24 cellular contexts compared by ENCODE assay signal in the genomic region with DNA sequence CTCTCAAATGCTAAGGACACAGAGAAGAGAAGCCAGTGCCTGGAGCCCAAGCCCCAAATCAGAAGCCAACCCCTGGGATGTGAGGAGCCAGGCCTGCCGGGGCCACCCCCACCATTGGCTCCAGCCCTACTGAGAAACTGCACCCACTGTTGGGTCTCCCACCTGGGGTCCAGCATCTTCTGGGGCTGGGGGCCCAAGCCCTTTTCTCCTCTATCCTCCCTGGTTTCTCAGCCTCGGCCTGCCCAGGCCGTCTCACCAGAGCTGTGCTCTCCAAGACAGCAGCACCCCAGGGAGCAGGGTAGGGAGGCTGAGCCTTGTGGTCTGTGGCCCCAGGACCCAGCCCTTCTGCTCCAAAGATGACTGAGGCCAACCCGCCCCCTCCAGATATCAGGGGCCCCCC. TPM values are rescaled to one million over a fixed set of nuclear protein-coding genes. Genes with fewer than 3 reads are reported as not detected.
DNase-seq lines count a peak whose midpoint lies in the region; ATAC-seq, FAIRE-seq and TF ChIP-seq lines count a peak whose summit lies in the region.
"Had no signal": no experiment of that assay in that cellular context is flagged by ENCODE, and none has a peak within 500 bp of the region (broad histone marks: within the 10 kb centered on the region; RNA-seq: fewer than 3 reads in every experiment).

No MANE protein-coding gene starts in this region.

- TF ChIP-seq CTCF in left ventricle myocardium inferior (IDR thresholded peaks at IDR 0.05; ENCODE audit: borderline replicate concordance) (no peak), H1 (IDR thresholded peaks at IDR 0.05; ENCODE audit: control extremely low read depth in 1 of 3, insufficient read depth in 1 of 3, low read depth in 1 of 3, low read length in 3 of 3) (no peak), tibial nerve (IDR thresholded peaks at IDR 0.05) (no peak), Calu3 (IDR thresholded peaks at IDR 0.05; ENCODE audit: unreplicated experiment) (no peak)

- H2BK120ac ChIP-seq in H1 (replicated peaks; ENCODE audit: low read depth, low read length) (no peak overlapping the region), neuronal stem cell (ENCODE audit: low read depth, low read length) (no peak overlapping the region)

- H2BK5ac ChIP-seq in H1 (ENCODE audit: low read depth, low read length) (peak overlapping the region; percentile 66; the same call in 1 of the 2 replicates), neuronal stem cell (ENCODE audit: low read length) (no peak overlapping the region)

- TF ChIP-seq EP300 in H1 (IDR thresholded peaks at IDR 0.05; ENCODE audit: borderline replicate concordance in 1 of 2, low read depth in 2 of 2, low read length in 2 of 2) (no peak), tibial nerve (IDR thresholded peaks at IDR 0.05) (no peak)

- H3K36me3 Mint-ChIP-seq in Calu3 (ENCODE audit: insufficient read depth, unreplicated experiment): peaks cover 6% of the 10 kb centered on the region
- H3K36me3 Mint-ChIP-seq: CD4-positive, CD25-positive, alpha-beta regulatory T cell; CD8-positive, alpha-beta T cell had no signal

- no peak overlapping the region for H3K9ac ChIP-seq in H1 (replicated peaks in 1 of 4; ENCODE audit: extremely low read depth in 1 of 4, low read depth in 3 of 4, low read length in 3 of 4)
- no peak overlapping the region for H3K9ac ChIP-seq in neuronal stem cell (ENCODE audit: low read depth, low read length, poor library complexity)
- H3K9ac ChIP-seq: BLaER1 had no signal

- no peaks in the 10 kb centered on the region for H3K4me1 Mint-ChIP-seq in Calu3 (ENCODE audit: low read depth, unreplicated experiment)

- CTCF ChIA-PET in H1 (lab: Charles Lee; ENCODE audit: partially characterized antibody) (no interaction called here), Calu3 (lab: Charles Lee) (no interaction called here)

- TF ChIP-seq RAD21 in H1 (IDR thresholded peaks at IDR 0.05 in 1 of 2, conservative IDR thresholded peaks at IDR 0.05 in 1 of 2; ENCODE audit: low read depth in 2 of 2, low read length in 2 of 2): no peak

- no peak overlapping the region for H3K14ac ChIP-seq in H1 (ENCODE audit: insufficient read length)
- peak overlapping the region; percentile 6 for H3K14ac ChIP-seq in neuronal stem cell (ENCODE audit: low read length)

- DNase-seq in right cardiac atrium (peak in 2 of 3 donors; percentile 6 to 26), left ventricle myocardium inferior (no peak), H1 (ENCODE audit: low read depth in 1 of 2, low spot score in 2 of 2) (no peak), neuronal stem cell (ENCODE audit: low spot score) (no peak), tibial nerve (ENCODE audit: low spot score in 2 of 2) (no peak), Calu3 (no peak), SHP77 (lab: John Stamatoyannopoulos, UW) (no peak)
- DNase-seq: Caco-2; CD4-positive, CD25-positive, alpha-beta regulatory T cell; CD8-positive, alpha-beta T cell; DMS 273 treated with DMSO at 0.1 percent for 48 hours; DMS79; EL; GDM1; HCEC 1CT had no signal

- WGBS in right cardiac atrium: 93% methylated on average over 4 of the region's 4 CpGs
- 89% methylated on average over 3 of the region's 4 CpGs; no CpG with 5 or more reads in 1 of the 2 experiments for WGBS in H1 (ENCODE audit: extremely low coverage in 1 of 2, insufficient coverage in 1 of 2, insufficient read length in 1 of 2, insufficient replicate concordance in 2 of 2, low coverage in 1 of 2, low lambda C conversion rate in 2 of 2, missing lambda C conversion rate in 1 of 2), 2 experiments
- no CpG with 5 or more reads among the region's 4 CpGs for WGBS in neuronal stem cell (ENCODE audit: extremely low coverage in 2 of 2, insufficient read length in 2 of 2, insufficient replicate concordance in 1 of 2), 2 donors
- 68 to 100% methylated on average over 1 to 4 of the region's 4 CpGs for WGBS in tibial nerve, 2 donors

- H2AK5ac ChIP-seq in H1 (ENCODE audit: low read depth, low read length) (peak overlapping the region; percentile 15; the same call in 1 of the 2 replicates), neuronal stem cell (ENCODE audit: low read depth, low read length) (no peak overlapping the region)

- H3K9me3 Mint-ChIP-seq in Calu3 (ENCODE audit: low read depth, unreplicated experiment): no peaks in the 10 kb centered on the region

- H3K56ac ChIP-seq in H1 (replicated peaks; ENCODE audit: insufficient read length, low read depth, low read length): no peak overlapping the region

- peak overlapping the region; percentile 35; the same call in 1 of the 2 replicates for H4K8ac ChIP-seq in H1 (ENCODE audit: extremely low read depth, insufficient read depth, low read length)
- H4K8ac ChIP-seq in neuronal stem cell (ENCODE audit: low read depth, low read length): no peak overlapping the region

- H3K79me1 ChIP-seq in H1 (ENCODE audit: low read depth, low read length) (no peaks in the 10 kb centered on the region), neuronal stem cell (ENCODE audit: low read depth, low read length) (no peaks in the 10 kb centered on the region)

- no peak for FAIRE-seq in H1 (lab: Jason Lieb, UNC)
- FAIRE-seq: A204.1, D721Med, GM12878, GM19239 had no signal

- no peak overlapping the region for H2AFZ ChIP-seq in H1 (ENCODE audit: low read length)
- H2AFZ ChIP-seq in neuronal stem cell (ENCODE audit: low read length): no peak overlapping the region

- no peak for TF ChIP-seq POLR2A in H1 (IDR thresholded peaks at IDR 0.05; ENCODE audit: control extremely low read depth in 1 of 2, low read depth in 2 of 2, low read length in 2 of 2)
- TF ChIP-seq POLR2A in tibial nerve (IDR thresholded peaks at IDR 0.05): no peak

- H3K18ac ChIP-seq in H1 (ENCODE audit: extremely low read depth, low read length) (no peak overlapping the region; the same call in none of the 2 replicates), neuronal stem cell (ENCODE audit: low read length) (no peak overlapping the region)

- intact Hi-C loops in right cardiac atrium (cut with DNase I): no loop called here
- intact Hi-C loops in left ventricle myocardium inferior (cut with micrococcal nuclease): no loop called here
- intact Hi-C loops in Calu3 (cut with micrococcal nuclease; ENCODE audit: unreplicated experiment): no loop called here

- H3K79me2 ChIP-seq in H1 (ENCODE audit: control insufficient read depth in 1 of 2, insufficient read depth in 2 of 2, low read length in 2 of 2): no peaks in the 10 kb centered on the region

- H3K4me1 ChIP-seq in right cardiac atrium (ENCODE audit: control insufficient read depth, insufficient read depth, low read length): no peaks in the 10 kb centered on the region
- H3K4me1 ChIP-seq in left ventricle myocardium inferior: no peaks in the 10 kb centered on the region
- H3K4me1 ChIP-seq in H1 (replicated peaks in 1 of 4; ENCODE audit: control insufficient read depth in 3 of 4, insufficient read depth in 4 of 4, low read length in 3 of 4): peaks cover 0 to 8% (median 5%) of the 10 kb centered on the region in 4 experiments; a peak in 4 of 7 replicates
- peaks cover 0 to 6% of the 10 kb centered on the region in 2 donors for H3K4me1 ChIP-seq in neuronal stem cell (ENCODE audit: control insufficient read depth in 2 of 2, insufficient read depth in 1 of 2, low read depth in 1 of 2, low read length in 2 of 2)
- H3K4me1 ChIP-seq in tibial nerve: peaks cover 0 to 20% (median 9%) of the 10 kb centered on the region in 4 donors
- H3K4me1 ChIP-seq: Caco-2 had no signal

- ATAC-seq in right cardiac atrium: no peak
- no peak for ATAC-seq in GM19467 (IDR thresholded peaks at IDR 0.05; ENCODE audit: unreplicated experiment)
- ATAC-seq: CD8-positive, alpha-beta T cell; GM12878 had no signal

- H3K36me3 ChIP-seq in left ventricle myocardium inferior: peaks cover 41% of the 10 kb centered on the region
- peaks cover 6 to 30% (median 20%) of the 10 kb centered on the region in 4 experiments for H3K36me3 ChIP-seq in H1 (ENCODE audit: control insufficient read depth in 2 of 4, insufficient read depth in 4 of 4, low read length in 3 of 4)
- H3K36me3 ChIP-seq in neuronal stem cell (replicated peaks in 1 of 2; ENCODE audit: control insufficient read depth in 2 of 2, insufficient read depth in 2 of 2, low read length in 2 of 2): peaks cover 37 to 53% of the 10 kb centered on the region in 2 donors
- peaks cover 4 to 61% (median 4%) of the 10 kb centered on the region in 3 donors for H3K36me3 ChIP-seq in tibial nerve
- H3K36me3 ChIP-seq: BLaER1 had no signal

- H3K4me2 ChIP-seq in H1 (ENCODE audit: insufficient read depth in 1 of 2, low read depth in 2 of 2, low read length in 2 of 2) (no peak overlapping the region), neuronal stem cell (ENCODE audit: insufficient read depth, low read length, poor library complexity, severe bottlenecking) (no peak overlapping the region)
- H3K4me2 ChIP-seq: BLaER1 had no signal

- BruUV-seq in Calu3 (replicated peaks; lab: Mats Ljungman, UMichigan): no TSS peak

- H2BK15ac ChIP-seq in H1 (ENCODE audit: low read length): no peak overlapping the region
- H2BK15ac ChIP-seq in neuronal stem cell (ENCODE audit: low read length): no peak overlapping the region

- H4K91ac ChIP-seq in H1 (replicated peaks; ENCODE audit: insufficient read length, low read length) (no peak overlapping the region), neuronal stem cell (ENCODE audit: low read depth, low read length, poor library complexity) (no peak overlapping the region)

- H3K23me2 ChIP-seq in H1 (ENCODE audit: low read depth, low read length): no peaks in the 10 kb centered on the region

- H3K27ac Mint-ChIP-seq in Calu3 (ENCODE audit: unreplicated experiment): no peak overlapping the region
- H3K27ac Mint-ChIP-seq: B cell; CD4-positive, CD25-positive, alpha-beta regulatory T cell; CD8-positive, alpha-beta T cell had no signal

- no peaks in the 10 kb centered on the region for H4K20me1 ChIP-seq in H1 (replicated peaks in 1 of 2; ENCODE audit: control insufficient read depth in 1 of 2, insufficient read depth in 2 of 2, low read length in 2 of 2)

- no peak overlapping the region for H3K23ac ChIP-seq in H1 (ENCODE audit: insufficient read length)
- H3K23ac ChIP-seq in neuronal stem cell (ENCODE audit: low read depth, low read length, poor library complexity): no peak overlapping the region

- H4K5ac ChIP-seq in H1 (ENCODE audit: insufficient read length, low read depth, low read length): no peak overlapping the region

- H2BK12ac ChIP-seq in H1 (ENCODE audit: low read depth, low read length): no peak overlapping the region
- H2BK12ac ChIP-seq in neuronal stem cell (ENCODE audit: low read length): no peak overlapping the region

- H3K27me3 ChIP-seq in right cardiac atrium (ENCODE audit: control insufficient read depth, insufficient read depth) (no peaks in the 10 kb centered on the region), left ventricle myocardium inferior (ENCODE audit: low read depth) (no peaks in the 10 kb centered on the region), H1 (replicated peaks in 1 of 4; ENCODE audit: control insufficient read depth in 3 of 4, extremely low read depth in 1 of 4, insufficient read depth in 3 of 4, low read length in 3 of 4) (no peaks in the 10 kb centered on the region; a peak in 1 of 7 replicates), neuronal stem cell (ENCODE audit: control insufficient read depth in 3 of 3, insufficient read depth in 3 of 3, low read depth in 1 of 3, low read length in 3 of 3) (no peaks in the 10 kb centered on the region), tibial nerve (no peaks in the 10 kb centered on the region)

- POLR2A ChIA-PET in H1 (lab: Charles Lee; ENCODE audit: partially characterized antibody): interaction anchor here (1.9 kb wide), 1 partner anchor 18 kb away, joined by 6 read pairs; no protein-coding TSS in a partner anchor

- H3K9me3 ChIP-seq in right cardiac atrium (ENCODE audit: control insufficient read depth, low read length): peaks cover 3% of the 10 kb centered on the region
- H3K9me3 ChIP-seq in left ventricle myocardium inferior (replicated peaks): peaks cover 19% of the 10 kb centered on the region
- peaks cover 26 to 30% of the 10 kb centered on the region in 2 experiments for H3K9me3 ChIP-seq in H1 (ENCODE audit: insufficient read depth in 2 of 2, low read depth in 1 of 2, low read length in 1 of 2)
- peaks cover 0 to 29% of the 10 kb centered on the region in 2 donors for H3K9me3 ChIP-seq in neuronal stem cell (replicated peaks in 1 of 2; ENCODE audit: control insufficient read depth in 2 of 2, insufficient read depth in 1 of 2, low read depth in 1 of 2, low read length in 2 of 2)
- peaks cover 0 to 22% (median 0%) of the 10 kb centered on the region in 4 donors for H3K9me3 ChIP-seq in tibial nerve
- H3K9me3 ChIP-seq: BLaER1, Caco-2 had no signal

- no peaks in the 10 kb centered on the region for H3K27me3 Mint-ChIP-seq in Calu3 (ENCODE audit: unreplicated experiment)

- H3K4ac ChIP-seq in H1 (replicated peaks; ENCODE audit: insufficient read length, low read depth, low read length): no peak overlapping the region
- H3K4ac ChIP-seq in neuronal stem cell (ENCODE audit: low read length): no peak overlapping the region

- no peak overlapping the region for H3K27ac ChIP-seq in right cardiac atrium (ENCODE audit: low read length)
- H3K27ac ChIP-seq in left ventricle myocardium inferior (replicated peaks): no peak overlapping the region
- H3K27ac ChIP-seq in H1 (ENCODE audit: low read depth, low read length): no peak overlapping the region
- H3K27ac ChIP-seq in neuronal stem cell (replicated peaks; ENCODE audit: low read length): no peak overlapping the region
- H3K27ac ChIP-seq in tibial nerve: peak overlapping the region in 3 of 4 donors; percentile 40 to 83 (median 56)
- H3K27ac ChIP-seq: 22Rv1, BLaER1, C4-2B had no signal

- H3K4me3 ChIP-seq in right cardiac atrium (ENCODE audit: low read length) (no peak overlapping the region), left ventricle myocardium inferior (no peak overlapping the region), H1 (ENCODE audit: extremely low read depth in 1 of 4, insufficient read depth in 2 of 4, low read depth in 3 of 4, low read length in 4 of 4) (no peak overlapping the region), neuronal stem cell (ENCODE audit: low read length in 2 of 2) (no peak overlapping the region), tibial nerve (no peak overlapping the region)
- H3K4me3 ChIP-seq: BLaER1, GM12878 had no signal

- no peak overlapping the region for H3K4me3 Mint-ChIP-seq in Calu3 (ENCODE audit: low read depth, unreplicated experiment)
- H3K4me3 Mint-ChIP-seq: B cell; CD4-positive, CD25-positive, alpha-beta regulatory T cell; CD8-positive, alpha-beta T cell had no signal

- H2BK20ac ChIP-seq in H1 (ENCODE audit: low read length): no peak overlapping the region

RNA-seq across cellular contexts. Expression of a gene that starts 37.9 kb away (rescaled TPM):
- total RNA-seq in right cardiac atrium (10 to 100 TPM; 33.2 to 39.5 (median 38.5) TPM), left ventricle myocardium inferior (25.3 TPM), tibial nerve (10 to 100 TPM; 47.1 to 78.9 (median 64.2) TPM), Calu3 (2022) (15.0 and 20.5 TPM in 2 replicates)
- polyA plus RNA-seq in right cardiac atrium (40.9 TPM), H1 (2011; rRNA removed) (7.0 and 12.7 TPM in 2 replicates)
- total RNA-seq in H1 (2021; fragmentation: NEBNext Ultra II Directional; extraction: Animal tissue kit (Norgen Biotek cat#: 25700)): 26.8 and 27.0 TPM in 2 replicates
- polyA plus RNA-seq in H1 (2011; cell fraction: cytosol; rRNA removed): 8.1 TPM
- polyA plus RNA-seq in H1 (2011; cell fraction: nucleus; rRNA removed): 18.5 TPM
- polyA plus RNA-seq in H1 (2012, experiment 1 of 2): 17.6 to 28.5 TPM (median 21.8 TPM) in 4 replicates
- 15.0 TPM for polyA plus RNA-seq in H1 (2012, experiment 2 of 2)
- polyA plus RNA-seq in H1 (2013, experiment 1 of 2): 32.4 TPM
- polyA plus RNA-seq in H1 (2013, experiment 2 of 2): 33.1 TPM
- polyA minus RNA-seq in H1 (2011; rRNA and poly(A)+ RNA removed): 8.2 and 9.3 TPM in 2 replicates
- polyA minus RNA-seq in H1 (2011; cell fraction: cytosol; rRNA and poly(A)+ RNA removed): 15.2 TPM
- polyA minus RNA-seq in H1 (2011; cell fraction: nucleus; rRNA and poly(A)+ RNA removed): 12.0 TPM
- 63.6 TPM for polyA plus RNA-seq in neuronal stem cell (2013, experiment 1 of 2)
- 63.6 TPM for polyA plus RNA-seq in neuronal stem cell (2013, experiment 2 of 2)
- total RNA-seq: CD8-positive, alpha-beta T cell had no signal
- polyA plus RNA-seq: CD4-positive, CD25-positive, alpha-beta regulatory T cell had no signal

Comparison
In these comparisons a context has a peak if more than half of its experiments do, and no peak if none do; other contexts are left out.
1. DNase-seq: peak in right cardiac atrium (2 of 3); none in left ventricle myocardium inferior (single experiment), H1 (0 of 2), neuronal stem cell (single experiment), tibial nerve (0 of 2), Calu3 (single experiment) and SHP77 (0 of 2).
2. H3K27ac ChIP-seq: peak in tibial nerve (3 of 4); none in right cardiac atrium (single experiment), left ventricle myocardium inferior (single experiment), H1 (single experiment) and neuronal stem cell (single experiment).